1 cellular context compared by ENCODE assay signal in the genomic region with DNA sequence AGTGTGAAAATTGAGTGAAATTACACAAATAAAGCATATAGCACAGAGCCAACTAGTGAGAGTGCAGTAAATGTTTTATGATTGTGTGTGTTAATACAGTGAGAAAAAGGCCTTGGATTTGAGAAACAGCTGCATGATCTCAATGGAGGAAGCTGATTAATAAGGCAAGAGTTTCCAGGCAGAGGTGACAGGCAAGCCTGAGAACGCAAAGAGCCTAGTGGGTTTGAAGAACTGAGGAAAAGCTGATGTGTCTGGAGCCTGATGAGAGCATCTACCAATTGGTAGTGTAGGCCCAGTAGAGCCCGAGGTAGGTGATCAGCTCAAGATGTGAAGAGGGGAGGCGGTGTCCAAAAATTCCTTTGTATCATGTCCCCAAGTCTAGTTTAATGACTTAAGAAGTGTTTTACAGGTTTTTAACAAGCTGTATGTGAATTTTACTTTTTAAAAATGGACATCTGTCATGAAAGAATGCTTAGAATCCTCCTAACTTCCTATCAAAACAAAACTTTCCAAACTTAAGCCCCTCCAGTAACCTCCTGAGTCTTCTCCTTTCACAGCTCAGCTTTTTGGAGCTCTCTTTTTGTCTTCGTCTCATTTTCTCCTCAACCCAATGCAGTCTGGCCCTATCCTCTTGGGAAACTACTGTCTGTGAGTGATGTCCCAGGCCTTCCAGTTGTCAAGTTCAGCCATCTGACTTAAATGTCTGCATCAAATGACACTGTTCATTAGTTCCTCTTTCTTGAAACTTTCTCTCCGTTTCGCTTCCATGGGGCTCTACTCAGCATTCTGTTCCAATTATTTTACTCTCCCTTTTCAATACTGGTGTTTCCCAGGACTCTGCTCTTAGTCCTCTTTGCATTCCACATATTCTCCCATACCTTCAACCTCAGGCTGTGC.
TF ChIP-seq lines count a peak whose summit lies in the region.

No MANE protein-coding gene starts in this region.

TF ChIP-seq in A549, 52 proteins besides CTCF, POLR2A, EP300 and RAD21 (continued from another document):
- TF ChIP-seq, protein P1, sequence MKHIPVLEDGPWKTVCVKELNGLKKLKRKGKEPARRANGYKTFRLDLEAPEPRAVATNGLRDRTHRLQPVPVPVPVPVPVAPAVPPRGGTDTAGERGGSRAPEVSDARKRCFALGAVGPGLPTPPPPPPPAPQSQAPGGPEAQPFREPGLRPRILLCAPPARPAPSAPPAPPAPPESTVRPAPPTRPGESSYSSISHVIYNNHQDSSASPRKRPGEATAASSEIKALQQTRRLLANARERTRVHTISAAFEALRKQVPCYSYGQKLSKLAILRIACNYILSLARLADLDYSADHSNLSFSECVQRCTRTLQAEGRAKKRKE (CRISPR knock-in tag; IDR thresholded peaks at IDR 0.05; ENCODE audit: low read depth), result no peak
- TF ChIP-seq JUN (IDR thresholded peaks at IDR 0.05) (no peak), ZFP36 (IDR thresholded peaks at IDR 0.05; ENCODE audit: borderline replicate concordance, partially characterized antibody) (no peak), SREBF2 (IDR thresholded peaks at IDR 0.05) (no peak), MAZ (IDR thresholded peaks at IDR 0.05; ENCODE audit: borderline replicate concordance, low read depth, low read length) (no peak), TP53 (CRISPR knock-in tag; IDR thresholded peaks at IDR 0.05) (no peak), USF2 (IDR thresholded peaks at IDR 0.05) (no peak), EHF (CRISPR knock-in tag; IDR thresholded peaks at IDR 0.05) (no peak)
